ENCODE assay signal across 21 cellular contexts in genomic region chr17:76154935-76155845, GRCh38. TPM values are rescaled to one million over a fixed set of nuclear protein-coding genes. Genes with fewer than 3 reads are reported as not detected.
A peak's percentile ranks its signal among the peaks of the same experiment; 100 is the strongest.
DNase-seq lines count a peak whose midpoint lies in the region; ATAC-seq, FAIRE-seq and TF ChIP-seq lines count a peak whose summit lies in the region.
"Had no signal": no experiment of that assay in that cellular context is flagged by ENCODE, and none has a peak within 500 bp of the region (broad histone marks: within the 10 kb centered on the region; RNA-seq: fewer than 3 reads in every experiment).

No MANE protein-coding gene starts in this region.

- no peaks in the 10 kb centered on the region for H3K23me2 ChIP-seq in H9 (ENCODE audit: insufficient read length, low read depth, low read length, poor library complexity, severe bottlenecking)

- H2BK120ac ChIP-seq in H9 (ENCODE audit: low read depth, low read length, poor library complexity, severe bottlenecking) (no peak overlapping the region), neuronal stem cell (ENCODE audit: low read depth, low read length) (no peak overlapping the region)

- peaks cover 12 to 28% of the 10 kb centered on the region in 2 donors for H3K36me3 Mint-ChIP-seq in activated T-cell treated with anti-CD3 and anti-CD28 coated beads, Interleukin-2, amount 50 U/mL, for 72 hours (ENCODE audit: insufficient read depth in 2 of 2)
- H3K36me3 Mint-ChIP-seq in H9 (ENCODE audit: insufficient read depth in 1 of 3, low read depth in 3 of 3), result no peaks in the 10 kb centered on the region; a peak in 2 of 7 replicates

- no peak for ATAC-seq in activated T-cell treated with anti-CD3 and anti-CD28 coated beads, Interleukin-2, amount 50 U/mL, for 72 hours (replicated peaks in 1 of 2)
- ATAC-seq in HG02798 (IDR thresholded peaks at IDR 0.05; ENCODE audit: poor library complexity, unreplicated experiment), result no peak
- ATAC-seq: GM23338, PC-3 had no signal

- no peak overlapping the region for H2AK5ac ChIP-seq in H9 (ENCODE audit: insufficient read length, low read length)
- H2AK5ac ChIP-seq in neuronal stem cell (ENCODE audit: low read depth, low read length), result no peak overlapping the region

- H3K79me1 ChIP-seq in H9 (ENCODE audit: insufficient read depth, low read depth, low read length, poor library complexity, severe bottlenecking) (no peaks in the 10 kb centered on the region), neuronal stem cell (ENCODE audit: low read depth, low read length) (no peaks in the 10 kb centered on the region)

- no peak overlapping the region for H2BK15ac ChIP-seq in H9 (ENCODE audit: low read depth, low read length)
- H2BK15ac ChIP-seq in neuronal stem cell (ENCODE audit: low read length), result no peak overlapping the region

- H2AFZ ChIP-seq in H9 (ENCODE audit: low read length) (no peak overlapping the region), neuronal stem cell (ENCODE audit: low read length) (no peak overlapping the region)
- H2AFZ ChIP-seq: GM23338 had no signal

- no peaks in the 10 kb centered on the region for H4K20me1 ChIP-seq in H9 (ENCODE audit: control insufficient read depth, insufficient read depth, insufficient read length)

- no peak overlapping the region for H3K27ac Mint-ChIP-seq in activated T-cell treated with anti-CD3 and anti-CD28 coated beads, Interleukin-2, amount 50 U/mL, for 72 hours
- no peak overlapping the region; a peak in 1 of 7 replicates for H3K27ac Mint-ChIP-seq in H9
- H3K27ac Mint-ChIP-seq: GM23338 had no signal

- H3K18ac ChIP-seq in H9 (ENCODE audit: insufficient read length, low read depth, low read length) (no peak overlapping the region), neuronal stem cell (ENCODE audit: low read length) (no peak overlapping the region)

- no peak overlapping the region for H3K23ac ChIP-seq in H9 (ENCODE audit: insufficient read length, low read depth, low read length)
- H3K23ac ChIP-seq in neuronal stem cell (ENCODE audit: low read depth, low read length, poor library complexity), result peak overlapping the region; percentile 52

- DNase-seq in activated T-cell treated with anti-CD3 and anti-CD28 coated beads, Interleukin-2, amount 50 U/mL, for 1 hour, result peak; percentile 14
- no peak for DNase-seq in activated T-cell treated with anti-CD3 and anti-CD28 coated beads, Interleukin-2, amount 50 U/mL, for 72 hours
- peak; percentile 23 for DNase-seq in H9
- DNase-seq in cardiac septum (ENCODE audit: low spot score), result peak; percentile 67
- no peak for DNase-seq in neuronal stem cell (ENCODE audit: low spot score)
- no peak for DNase-seq in DMS 273 (lab: John Stamatoyannopoulos, UW; ENCODE audit: unreplicated experiment)
- no peak for DNase-seq in D721Med (ENCODE audit: insufficient read length, low spot score)
- DNase-seq: 8988T, C1 segment of cervical spinal cord, Calu3, DND-41, GDM1, NCI-H1092, NCI-H446, PC-3 had no signal

- H3K9me3 ChIP-seq in H9 (ENCODE audit: control insufficient read depth, low read depth, low read length) (no peaks in the 10 kb centered on the region), neuronal stem cell (replicated peaks in 1 of 2; ENCODE audit: control insufficient read depth in 2 of 2, insufficient read depth in 1 of 2, low read depth in 1 of 2, low read length in 2 of 2) (no peaks in the 10 kb centered on the region)

- H3K56ac ChIP-seq in H9 (ENCODE audit: insufficient read length, low read depth, low read length), result no peak overlapping the region

- no peak overlapping the region for H4K5ac ChIP-seq in H9 (ENCODE audit: insufficient read length, low read depth, low read length)

- H3K9me3 Mint-ChIP-seq in activated T-cell treated with anti-CD3 and anti-CD28 coated beads, Interleukin-2, amount 50 U/mL, for 72 hours, result no peaks in the 10 kb centered on the region
- no peaks in the 10 kb centered on the region for H3K9me3 Mint-ChIP-seq in H9
- H3K9me3 Mint-ChIP-seq: GM23338 had no signal

- intact Hi-C loops in cardiac septum (cut with DNase I), result no loop called here

- H3K79me2 ChIP-seq in H9 (ENCODE audit: insufficient read depth, low read length), result no peaks in the 10 kb centered on the region

- H3K4me1 Mint-ChIP-seq in activated T-cell treated with anti-CD3 and anti-CD28 coated beads, Interleukin-2, amount 50 U/mL, for 72 hours (ENCODE audit: low read depth), result peaks cover 34% of the 10 kb centered on the region
- peaks cover 28 to 39% of the 10 kb centered on the region in 2 experiments for H3K4me1 Mint-ChIP-seq in H9

- H2BK12ac ChIP-seq in H9 (ENCODE audit: insufficient read length, low read depth, low read length) (no peak overlapping the region), neuronal stem cell (ENCODE audit: low read length) (no peak overlapping the region)

- no peak for FAIRE-seq in D721Med (lab: Jason Lieb, UNC)
- FAIRE-seq: GM12892, GM19239 had no signal

- H3K4ac ChIP-seq in H9 (ENCODE audit: low read depth, low read length), result no peak overlapping the region
- H3K4ac ChIP-seq in neuronal stem cell (ENCODE audit: low read length), result no peak overlapping the region

- H3K27me3 ChIP-seq in H9 (ENCODE audit: insufficient read depth, low read length), result no peaks in the 10 kb centered on the region
- H3K27me3 ChIP-seq in neuronal stem cell (ENCODE audit: control insufficient read depth in 3 of 3, insufficient read depth in 3 of 3, low read depth in 1 of 3, low read length in 3 of 3), result no peaks in the 10 kb centered on the region

- H2BK5ac ChIP-seq in H9 (ENCODE audit: insufficient read length, low read length) (no peak overlapping the region), neuronal stem cell (ENCODE audit: low read length) (no peak overlapping the region)

- H4K8ac ChIP-seq in H9 (replicated peaks; ENCODE audit: insufficient read length, low read depth, low read length) (no peak overlapping the region), neuronal stem cell (ENCODE audit: low read depth, low read length) (no peak overlapping the region)

- H2BK20ac ChIP-seq in H9 (ENCODE audit: low read depth, low read length, poor library complexity, severe bottlenecking), result no peak overlapping the region

- WGBS in H9 (ENCODE audit: extremely low coverage, insufficient read length, low lambda C conversion rate), result no CpG with 5 or more reads among the region's 10 CpGs
- WGBS in neuronal stem cell (ENCODE audit: extremely low coverage in 2 of 2, insufficient read length in 2 of 2, insufficient replicate concordance in 1 of 2), 2 donors, result no CpG with 5 or more reads among the region's 10 CpGs

- H3K27ac ChIP-seq in H9 (ENCODE audit: insufficient read length, low read depth, low read length), result no peak overlapping the region
- H3K27ac ChIP-seq in neuronal stem cell (replicated peaks; ENCODE audit: low read length), result no peak overlapping the region
- H3K27ac ChIP-seq: KMS-11 had no signal

- H3K9ac ChIP-seq in H9 (ENCODE audit: extremely low read depth, insufficient read length, low read length), result no peak overlapping the region
- no peak overlapping the region for H3K9ac ChIP-seq in neuronal stem cell (ENCODE audit: low read depth, low read length, poor library complexity)
- H3K9ac ChIP-seq: KMS-11 had no signal

- H3K4me1 ChIP-seq in H9 (ENCODE audit: insufficient read depth, low read length) (peaks cover 2% of the 10 kb centered on the region; the same call in 1 of the 2 replicates), neuronal stem cell (ENCODE audit: control insufficient read depth in 2 of 2, insufficient read depth in 1 of 2, low read depth in 1 of 2, low read length in 2 of 2) (peaks cover 0 to 2% of the 10 kb centered on the region in 2 donors)

- peaks cover 9 to 95% of the 10 kb centered on the region in 2 donors for H3K36me3 ChIP-seq in neuronal stem cell (replicated peaks in 1 of 2; ENCODE audit: control insufficient read depth in 2 of 2, insufficient read depth in 2 of 2, low read length in 2 of 2)

- no peak overlapping the region for H3K4me3 Mint-ChIP-seq in activated T-cell treated with anti-CD3 and anti-CD28 coated beads, Interleukin-2, amount 50 U/mL, for 72 hours
- H3K4me3 Mint-ChIP-seq in H9, result no peak overlapping the region
- H3K4me3 Mint-ChIP-seq: GM23338 had no signal

- TF ChIP-seq CTCF in H9 (conservative IDR thresholded peaks at IDR 0.05), result no peak
- no peak for TF ChIP-seq CTCF in D721Med (IDR thresholded peaks at IDR 0.05; ENCODE audit: insufficient read depth, missing control alignments)

- H3K4me3 ChIP-seq in neuronal stem cell (ENCODE audit: low read length in 2 of 2), result no peak overlapping the region
- H3K4me3 ChIP-seq: GM23338 had no signal

- H3K14ac ChIP-seq in H9 (ENCODE audit: insufficient read depth, low read length), result no peak overlapping the region
- H3K14ac ChIP-seq in neuronal stem cell (ENCODE audit: low read length), result no peak overlapping the region

- no peaks in the 10 kb centered on the region for H3K27me3 Mint-ChIP-seq in activated T-cell treated with anti-CD3 and anti-CD28 coated beads, Interleukin-2, amount 50 U/mL, for 72 hours (ENCODE audit: low read depth)
- no peaks in the 10 kb centered on the region; the same call in 1 of the 2 replicates for H3K27me3 Mint-ChIP-seq in H9 (ENCODE audit: low read depth)

- H4K91ac ChIP-seq in H9 (ENCODE audit: insufficient read length, low read depth, low read length) (no peak overlapping the region), neuronal stem cell (ENCODE audit: low read depth, low read length, poor library complexity) (no peak overlapping the region)

- H3K4me2 ChIP-seq in H9 (ENCODE audit: insufficient read depth, insufficient read length, low read length) (no peak overlapping the region), neuronal stem cell (ENCODE audit: insufficient read depth, low read length, poor library complexity, severe bottlenecking) (no peak overlapping the region)
- H3K4me2 ChIP-seq: GM23338, KMS-11 had no signal

- H3T11ph ChIP-seq in H9 (ENCODE audit: low read length), result no peak overlapping the region

RNA-seq across cellular contexts. Expression of gene FOXJ1, which starts 14.1 kb away (rescaled TPM):
- total RNA-seq in activated T-cell treated with anti-CD3 and anti-CD28 coated beads, Interleukin-2, amount 50 U/mL, for 72 hours, result 1 to 10 TPM; 1.4 to 1.5 TPM
- total RNA-seq in H9 (2021), result 3.7 and 4.0 TPM in 2 replicates
- not detected for total RNA-seq in cardiac septum
- 1.5 TPM for polyA plus RNA-seq in neuronal stem cell (2013, experiment 1 of 2)
- polyA plus RNA-seq in neuronal stem cell (2013, experiment 2 of 2), result 1.5 TPM
- total RNA-seq: Calu3, MCF 10A had no signal

RNA-seq across cellular contexts. Expression of gene EXOC7, which starts 51.6 kb away (rescaled TPM):
- 10 to 100 TPM; 66.7 to 77.8 TPM for total RNA-seq in activated T-cell treated with anti-CD3 and anti-CD28 coated beads, Interleukin-2, amount 50 U/mL, for 72 hours
- total RNA-seq in H9 (2021), result 160 and 162 TPM in 2 replicates
- total RNA-seq in cardiac septum, result 86.9 TPM
- polyA plus RNA-seq in neuronal stem cell (2013, experiment 1 of 2), result 50.4 TPM
- polyA plus RNA-seq in neuronal stem cell (2013, experiment 2 of 2), result 47.0 TPM

Comparison
In these comparisons a context has a peak if more than half of its experiments do, and no peak if none do; other contexts are left out.
1. DNase-seq: peak in activated T-cell treated with anti-CD3 and anti-CD28 coated beads, Interleukin-2, amount 50 U/mL, for 1 hour (single experiment), H9 (single experiment) and cardiac septum (single experiment); none in activated T-cell treated with anti-CD3 and anti-CD28 coated beads, Interleukin-2, amount 50 U/mL, for 72 hours (0 of 2), neuronal stem cell (single experiment), DMS 273 (single experiment) and D721Med (single experiment).